In the genomic region with DNA sequence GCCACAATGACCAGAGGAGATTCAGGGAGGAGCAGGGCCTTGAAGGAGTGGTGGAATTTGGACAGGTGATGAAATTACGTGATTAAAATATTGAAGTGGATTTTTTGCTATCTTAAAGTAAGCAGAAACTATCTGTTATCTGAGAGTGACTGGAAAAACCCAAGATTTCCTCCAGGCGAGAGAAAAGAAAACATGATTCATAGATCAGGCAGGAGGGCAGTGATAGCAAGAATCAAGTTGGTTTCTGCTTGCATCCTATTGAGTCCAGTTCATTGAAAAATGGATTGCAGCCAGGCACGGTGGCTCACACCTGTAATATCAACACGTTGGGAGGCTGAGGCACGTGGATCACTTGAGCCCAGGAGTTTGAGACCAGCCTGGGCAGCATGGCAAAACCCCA, we compare ENCODE assay signal across 17 cellular contexts.
"Had no signal": no experiment of that assay in that cellular context is flagged by ENCODE, and none has a peak within 500 bp of the region (broad histone marks: within the 10 kb centered on the region; RNA-seq: fewer than 3 reads in every experiment).

No MANE protein-coding gene starts in this region.

- H3K27me3 ChIP-seq: gastrocnemius medialis, ovary, upper lobe of right lung had no signal

- H3K27ac Mint-ChIP-seq: activated B cell treated with CpG ODN at 0.5 μM for 24 hours; activated CD4-positive, alpha-beta T cell treated with anti-CD3 and anti-CD28 coated beads, Interleukin-2, amount 10 ng/mL, durations not matched to agents 7 days and 5 days; nephron; T-cell had no signal

- H3K4me1 Mint-ChIP-seq: activated B cell treated with CpG ODN at 0.5 μM for 24 hours; activated CD4-positive, alpha-beta T cell treated with anti-CD3 and anti-CD28 coated beads, Interleukin-2, amount 10 ng/mL, durations not matched to agents 7 days and 5 days; nephron had no signal

- DNase-seq: activated B cell treated with CpG ODN at 0.5 μM for 24 hours; activated CD4-positive, alpha-beta T cell treated with anti-CD3 and anti-CD28 coated beads, Interleukin-2, amount 10 ng/mL, durations not matched to agents 7 days and 5 days; activated naive CD4-positive, alpha-beta T cell treated with anti-CD3 and anti-CD28 coated beads, Interleukin-2, amount 50 U/mL, for 16 hours; activated T-cell treated with anti-CD3 and anti-CD28 coated beads for 4 hours; amygdala; gastrocnemius medialis; hippocampal formation; left colon; ovary; stimulated activated CD4-positive, alpha-beta T cell treated with anti-CD3 and anti-CD28 coated beads, Interleukin-4, amount 100 ng/mL, for 1 hour; stimulated activated CD8-positive, alpha-beta memory T cell treated with anti-CD3 and anti-CD28 coated beads, Interleukin-4, amount 100 ng/mL, for 48 hours; stimulated activated naive CD8-positive, alpha-beta T cell treated with anti-CD3 and anti-CD28 coated beads, Interleukin-15, Interleukin-2, amounts not matched to agents 100 U/mL and 50 U/mL, for 24 hours; T-cell; T1000; upper lobe of right lung had no signal

- H3K36me3 Mint-ChIP-seq: T-cell had no signal

- H3K4me3 ChIP-seq: gastrocnemius medialis, ovary, SK-N-MC, upper lobe of right lung had no signal

- H3K36me3 ChIP-seq: gastrocnemius medialis, ovary, upper lobe of right lung had no signal

- H3K27ac ChIP-seq: gastrocnemius medialis, ovary, SK-N-MC, upper lobe of right lung had no signal

- H3K27me3 Mint-ChIP-seq: T-cell had no signal

- H3K4me3 Mint-ChIP-seq: activated B cell treated with CpG ODN at 0.5 μM for 24 hours; activated CD4-positive, alpha-beta T cell treated with anti-CD3 and anti-CD28 coated beads, Interleukin-2, amount 10 ng/mL, durations not matched to agents 7 days and 5 days; nephron; T-cell had no signal

- H3K9me3 Mint-ChIP-seq: activated B cell treated with CpG ODN at 0.5 μM for 24 hours; activated CD4-positive, alpha-beta T cell treated with anti-CD3 and anti-CD28 coated beads, Interleukin-2, amount 10 ng/mL, durations not matched to agents 7 days and 5 days; nephron had no signal
